12 cellular contexts compared by ENCODE assay signal in genomic region chr10:91800756-91801155, GRCh38. TPM values are rescaled to one million over a fixed set of nuclear protein-coding genes. Genes with fewer than 3 reads are reported as not detected.
A peak's percentile ranks its signal among the peaks of the same experiment; 100 is the strongest.
DNase-seq lines count a peak whose midpoint lies in the region; ATAC-seq and TF ChIP-seq lines count a peak whose summit lies in the region.
"Had no signal": no experiment of that assay in that cellular context is flagged by ENCODE, and none has a peak within 500 bp of the region (broad histone marks: within the 10 kb centered on the region; RNA-seq: fewer than 3 reads in every experiment).

No MANE protein-coding gene starts in this region.

- H3K4me2 ChIP-seq in PC-3 (ENCODE audit: low read length) = peak overlapping the region; percentile 95

- DNase-seq in activated CD4-positive, alpha-beta memory T cell treated with anti-CD3 and anti-CD28 coated beads for 36 hours = no peak
- DNase-seq in activated CD4-positive, alpha-beta memory T cell treated with anti-CD3 and anti-CD28 coated beads, Interleukin-2, amount 10 ng/mL, durations not matched to agents 7 days and 5 days = no peak
- DNase-seq in PC-3 (no peak), epithelial cell of esophagus (ENCODE audit: low read depth) (peak; percentile 30), gastrocnemius medialis (no peak), KBM-7 (no peak), SHP77 (lab: John Stamatoyannopoulos, UW) (no peak)
- DNase-seq: GF-D8; kidney glomerular epithelial cell; stimulated activated CD8-positive, alpha-beta memory T cell treated with anti-CD3 and anti-CD28 coated beads, Interleukin-4, amount 100 ng/mL, for 48 hours had no signal

- H3K27me3 ChIP-seq in PC-3 (ENCODE audit: low read length) (no peaks in the 10 kb centered on the region), gastrocnemius medialis (no peaks in the 10 kb centered on the region)

- no peak overlapping the region for H3K27ac Mint-ChIP-seq in activated CD4-positive, alpha-beta memory T cell treated with anti-CD3 and anti-CD28 coated beads for 36 hours
- H3K27ac Mint-ChIP-seq in activated CD4-positive, alpha-beta memory T cell treated with anti-CD3 and anti-CD28 coated beads, Interleukin-2, amount 10 ng/mL, durations not matched to agents 7 days and 5 days = no peak overlapping the region

- peaks cover 12% of the 10 kb centered on the region for H4K20me1 ChIP-seq in PC-3 (ENCODE audit: low read length)

- H3K4me1 ChIP-seq in PC-3 (ENCODE audit: insufficient read depth, low read length) = peaks cover 29% of the 10 kb centered on the region
- peaks cover 68 to 76% of the 10 kb centered on the region in 2 donors for H3K4me1 ChIP-seq in gastrocnemius medialis

- no peak for TF ChIP-seq POLR2A in gastrocnemius medialis (IDR thresholded peaks at IDR 0.05)

- peak overlapping the region; percentile 30 for H3K4me3 Mint-ChIP-seq in activated CD4-positive, alpha-beta memory T cell treated with anti-CD3 and anti-CD28 coated beads for 36 hours
- H3K4me3 Mint-ChIP-seq in activated CD4-positive, alpha-beta memory T cell treated with anti-CD3 and anti-CD28 coated beads, Interleukin-2, amount 10 ng/mL, durations not matched to agents 7 days and 5 days = no peak overlapping the region

- no peak overlapping the region for H3K27ac ChIP-seq in PC-3 (ENCODE audit: low read length)
- H3K27ac ChIP-seq in gastrocnemius medialis = peak overlapping the region; percentile 95 to 97 (median 96)
- H3K27ac ChIP-seq: HL-60 had no signal

- H3K9ac ChIP-seq in PC-3 (ENCODE audit: low read length) = no peak overlapping the region

- BruUV-seq in PC-3 (replicated peaks; lab: Mats Ljungman, UMichigan) = no TSS peak

- H3K9me3 ChIP-seq in PC-3 (ENCODE audit: low read length) (no peaks in the 10 kb centered on the region), gastrocnemius medialis (no peaks in the 10 kb centered on the region)

- H3K36me3 Mint-ChIP-seq in activated CD4-positive, alpha-beta memory T cell treated with anti-CD3 and anti-CD28 coated beads for 36 hours = peaks cover 32% of the 10 kb centered on the region
- peaks cover 54% of the 10 kb centered on the region for H3K36me3 Mint-ChIP-seq in activated CD4-positive, alpha-beta memory T cell treated with anti-CD3 and anti-CD28 coated beads, Interleukin-2, amount 10 ng/mL, durations not matched to agents 7 days and 5 days (ENCODE audit: low read depth)

- POLR2A ChIA-PET in activated CD4-positive, alpha-beta memory T cell treated with anti-CD3 and anti-CD28 coated beads for 36 hours (lab: Charles Lee) = interaction anchor here (0.6 to 3.0 kb wide), 2 partner anchors 123 to 600 kb away, joined by 3 to 16 read pairs; partner anchors contain the start of gene BTAF1
- POLR2A ChIA-PET in activated CD4-positive, alpha-beta memory T cell treated with anti-CD3 and anti-CD28 coated beads, Interleukin-2, amount 10 ng/mL, durations not matched to agents 7 days and 5 days (lab: Charles Lee) = no interaction called here
- POLR2A ChIA-PET in PC-3 (lab: Charles Lee; ENCODE audit: unreplicated experiment) = no interaction called here

- H3K79me2 ChIP-seq in PC-3 (ENCODE audit: low read length) = peaks cover 78% of the 10 kb centered on the region

- no peaks in the 10 kb centered on the region for H3K9me2 ChIP-seq in PC-3 (replicated peaks; ENCODE audit: low read length)

- H3K4me3 ChIP-seq in PC-3 (ENCODE audit: low read length) = peak overlapping the region; percentile 98
- peak overlapping the region; percentile 90 for H3K4me3 ChIP-seq in epithelial cell of esophagus (ENCODE audit: low read length)
- peak overlapping the region; percentile 72 to 93 (median 84) for H3K4me3 ChIP-seq in gastrocnemius medialis

- CTCF ChIA-PET in activated CD4-positive, alpha-beta memory T cell treated with anti-CD3 and anti-CD28 coated beads for 36 hours (lab: Charles Lee) = interaction anchor here (2.4 kb wide), 1 partner anchor 41 kb away, joined by 8 read pairs; no protein-coding TSS in a partner anchor
- CTCF ChIA-PET in activated CD4-positive, alpha-beta memory T cell treated with anti-CD3 and anti-CD28 coated beads, Interleukin-2, amount 10 ng/mL, durations not matched to agents 7 days and 5 days (lab: Charles Lee) = interaction anchor here (1.1 kb wide), 1 partner anchor 108 kb away, joined by 3 read pairs; the partner anchor contains the start of gene FGFBP3
- CTCF ChIA-PET in PC-3 (lab: Charles Lee) = no interaction called here

- intact Hi-C loops in activated CD4-positive, alpha-beta memory T cell treated with anti-CD3 and anti-CD28 coated beads for 36 hours (cut with micrococcal nuclease) = no loop called here
- intact Hi-C loops in PC-3 (cut with micrococcal nuclease) (no loop called here), gastrocnemius medialis (cut with DNase I; ENCODE audit: low total_unique reads) (no loop called here)

- H3K36me3 ChIP-seq in PC-3 (ENCODE audit: low read depth, low read length) (peaks cover 14% of the 10 kb centered on the region), gastrocnemius medialis (peaks cover 0 to 8% of the 10 kb centered on the region in 2 donors)

- TF ChIP-seq CTCF in PC-3 (conservative IDR thresholded peaks at IDR 0.05; ENCODE audit: low read depth, low read length) (no peak), epithelial cell of esophagus (IDR thresholded peaks at IDR 0.05; ENCODE audit: insufficient read depth, low read depth, low read length, missing control alignments) (no peak), gastrocnemius medialis (IDR thresholded peaks at IDR 0.05 in 4 of 5, conservative IDR thresholded peaks at IDR 0.05 in 1 of 5) (no peak)

- H3K9me3 Mint-ChIP-seq in activated CD4-positive, alpha-beta memory T cell treated with anti-CD3 and anti-CD28 coated beads for 36 hours = no peaks in the 10 kb centered on the region
- H3K9me3 Mint-ChIP-seq in activated CD4-positive, alpha-beta memory T cell treated with anti-CD3 and anti-CD28 coated beads, Interleukin-2, amount 10 ng/mL, durations not matched to agents 7 days and 5 days = no peaks in the 10 kb centered on the region

- no peaks in the 10 kb centered on the region for H3F3A ChIP-seq in PC-3 (ENCODE audit: low read length, unreplicated experiment)

- H3K27me3 Mint-ChIP-seq in activated CD4-positive, alpha-beta memory T cell treated with anti-CD3 and anti-CD28 coated beads for 36 hours = peaks cover 1% of the 10 kb centered on the region
- no peaks in the 10 kb centered on the region for H3K27me3 Mint-ChIP-seq in activated CD4-positive, alpha-beta memory T cell treated with anti-CD3 and anti-CD28 coated beads, Interleukin-2, amount 10 ng/mL, durations not matched to agents 7 days and 5 days

- peaks cover 74% of the 10 kb centered on the region for H3K4me1 Mint-ChIP-seq in activated CD4-positive, alpha-beta memory T cell treated with anti-CD3 and anti-CD28 coated beads for 36 hours (ENCODE audit: low read depth)
- H3K4me1 Mint-ChIP-seq in activated CD4-positive, alpha-beta memory T cell treated with anti-CD3 and anti-CD28 coated beads, Interleukin-2, amount 10 ng/mL, durations not matched to agents 7 days and 5 days = peaks cover 55% of the 10 kb centered on the region

- in situ Hi-C loops in gastrocnemius medialis (cut with MboI; ENCODE audit: low sequenced_read_pairs in 4 of 4) = no loop called here
- in situ Hi-C loops in KBM-7 (cut with MboI; ENCODE audit: low pct_unique_long_range_greater_than_20kb, low sequenced_read_pairs) = no loop called here

- no peak overlapping the region for H2AFZ ChIP-seq in PC-3 (ENCODE audit: low read length)

- no peak for ATAC-seq in PC-3
- no peak for ATAC-seq in gastrocnemius medialis
- no peak for ATAC-seq in HG02678 (IDR thresholded peaks at IDR 0.05; ENCODE audit: unreplicated experiment)

RNA-seq across cellular contexts. Expression of gene TNKS2, which starts 2.5 kb away (rescaled TPM):
- total RNA-seq in activated CD4-positive, alpha-beta memory T cell treated with anti-CD3 and anti-CD28 coated beads for 36 hours = 10 to 100 TPM; 34.5 to 35.7 TPM
- 10 to 100 TPM; 39.1 to 39.4 TPM for total RNA-seq in activated CD4-positive, alpha-beta memory T cell treated with anti-CD3 and anti-CD28 coated beads, Interleukin-2, amount 10 ng/mL, durations not matched to agents 7 days and 5 days
- 14.5 and 23.3 TPM in 2 replicates for total RNA-seq in PC-3 (2014; rRNA removed)
- 10 to 100 TPM; 26.2 to 40.3 (median 29.5) TPM for total RNA-seq in gastrocnemius medialis
